ENCODE assay signal across 25 cellular contexts in the genomic region with DNA sequence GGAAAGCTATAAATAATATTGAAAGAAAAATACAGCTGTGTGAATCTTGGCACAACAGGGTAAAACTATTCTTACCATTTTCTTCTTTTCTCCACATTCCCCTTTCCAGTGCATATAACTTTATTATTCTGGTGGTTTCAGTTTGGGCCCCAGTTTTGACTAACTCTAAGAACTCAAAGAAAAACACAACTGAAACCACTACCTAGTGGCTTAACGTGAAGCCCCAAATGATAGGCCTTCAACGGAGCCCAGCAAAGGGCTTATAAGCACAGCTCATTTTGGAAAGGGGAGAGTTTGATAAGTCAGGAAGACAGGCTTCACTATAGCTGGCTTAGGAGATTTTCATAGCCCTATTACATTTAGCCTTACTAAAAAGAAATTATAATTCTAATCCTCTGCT.
A peak's percentile ranks its signal among the peaks of the same experiment; 100 is the strongest.
DNase-seq lines count a peak whose midpoint lies in the region; ATAC-seq and FAIRE-seq lines count a peak whose summit lies in the region.
"Had no signal": no experiment of that assay in that cellular context is flagged by ENCODE, and none has a peak within 500 bp of the region (broad histone marks: within the 10 kb centered on the region; RNA-seq: fewer than 3 reads in every experiment).

No MANE protein-coding gene starts in this region.

- peak overlapping the region; percentile 98 for H3K27ac ChIP-seq in SK-N-MC
- H3K27ac ChIP-seq: adrenal gland, colonic mucosa, esophagus squamous epithelium, neutrophil, Peyer's patch, psoas muscle, SJCRH30, thyroid gland had no signal

- ATAC-seq in GM19023 (IDR thresholded peaks at IDR 0.05; ENCODE audit: unreplicated experiment) (peak; percentile 67), HG02870 (IDR thresholded peaks at IDR 0.05; ENCODE audit: unreplicated experiment) (peak; percentile 94)
- ATAC-seq: activated T-cell treated with anti-CD3 and anti-CD28 coated beads, Interleukin-2, amount 50 U/mL, for 4 hours; psoas muscle had no signal

- H3K4me3 ChIP-seq in SK-N-MC: peak overlapping the region; percentile 18
- H3K4me3 ChIP-seq: adrenal gland, colonic mucosa, esophagus squamous epithelium, Peyer's patch, psoas muscle, SJCRH30, thyroid gland had no signal

- DNase-seq in SK-N-MC (ENCODE audit: low read depth, low spot score) (no peak), GM19239 (ENCODE audit: insufficient read length, low spot score) (no peak), NCI-H1092 treated with DMSO at 0.1 percent for 48 hours (lab: John Stamatoyannopoulos, UW) (no peak), iPS-NIHi7 (ENCODE audit: extremely low spot score) (no peak)
- DNase-seq in NK-92 treated with Interleukin-12 subunit alpha and Interleukin-12 subunit beta, amount 100 ng/mL, for 24 hours (lab: John Stamatoyannopoulos, UW): no peak
- DNase-seq: activated CD4-positive, alpha-beta T cell treated with anti-CD3 and anti-CD28 coated beads for 1 hour; activated naive CD4-positive, alpha-beta T cell treated with Interleukin-2 at 50 U/mL for 16 hours; activated T-cell treated with anti-CD3 and anti-CD28 coated beads, Interleukin-2, amount 50 U/mL, for 4 hours; adrenal gland; colonic mucosa; EL; endodermal cell; esophagus squamous epithelium; IMR-90; mesendoderm; Peyer's patch; psoas muscle; SJCRH30; thyroid gland had no signal

- no peaks in the 10 kb centered on the region for H3K36me3 ChIP-seq in SK-N-MC (ENCODE audit: insufficient read depth, low read length)
- H3K36me3 ChIP-seq: adrenal gland, colonic mucosa, esophagus squamous epithelium, neutrophil, Peyer's patch, SJCRH30, thyroid gland had no signal

- no peaks in the 10 kb centered on the region for H3K9me3 ChIP-seq in SK-N-MC (ENCODE audit: low read depth, low read length)
- H3K9me3 ChIP-seq: adrenal gland, colonic mucosa, esophagus squamous epithelium, neutrophil, Peyer's patch, psoas muscle, SJCRH30, thyroid gland had no signal

- peak overlapping the region; percentile 17 for H3K9ac ChIP-seq in SK-N-MC (ENCODE audit: insufficient read length)

- FAIRE-seq in GM19239 (lab: Jason Lieb, UNC): no peak
- FAIRE-seq: D721Med, frontal cortex, H1 had no signal
